ENCODE assay signal across 17 cellular contexts in the genomic region with DNA sequence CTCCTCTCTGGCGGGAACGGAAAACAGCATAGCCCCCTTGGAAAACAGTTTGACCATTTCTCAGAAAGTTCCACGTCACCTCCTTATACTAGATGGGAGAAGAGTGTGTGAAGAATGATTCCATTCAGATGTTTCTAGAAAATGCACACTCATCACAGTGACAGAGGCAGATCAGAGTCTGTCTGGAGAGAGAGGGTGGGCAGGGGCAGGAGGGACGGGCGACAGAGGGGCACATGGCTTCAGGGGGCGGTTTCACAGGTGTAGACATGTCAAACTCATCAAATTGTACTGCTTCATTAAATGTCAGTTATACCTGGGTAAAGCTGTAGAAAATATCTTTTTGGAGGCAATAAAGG.
DNase-seq lines count a peak whose midpoint lies in the region; ATAC-seq and TF ChIP-seq lines count a peak whose summit lies in the region.
"Had no signal": no experiment of that assay in that cellular context is flagged by ENCODE, and none has a peak within 500 bp of the region (broad histone marks: within the 10 kb centered on the region; RNA-seq: fewer than 3 reads in every experiment).

No MANE protein-coding gene starts in this region.

- H3K56ac ChIP-seq in IMR-90 (ENCODE audit: extremely low read depth, insufficient read depth, low read length), result no peak overlapping the region

- no peak overlapping the region for H2BK20ac ChIP-seq in IMR-90 (ENCODE audit: low read depth, low read length)

- in situ Hi-C loops in IMR-90 (cut with MboI; ENCODE audit: low sequenced_read_pairs), result no loop called here

- WGBS in IMR-90 (ENCODE audit: extremely low coverage in 2 of 2, insufficient read length in 1 of 2), 2 experiments, result no CpG with 5 or more reads among the region's 6 CpGs

- peak overlapping the region; percentile 0 for H3K4me3 Mint-ChIP-seq in activated naive CD4-positive, alpha-beta T cell treated with anti-CD3 and anti-CD28 coated beads, Interleukin-2, amount 10 ng/mL, durations not matched to agents 7 days and 5 days
- peak overlapping the region; percentile 91 for H3K4me3 Mint-ChIP-seq in central memory CD8-positive, alpha-beta T cell
- peak overlapping the region; percentile 84 for H3K4me3 Mint-ChIP-seq in stimulated activated effector memory CD8-positive, alpha-beta T cell treated with anti-CD3 and anti-CD28 coated beads, Interleukin-12 subunit alpha, Interleukin-12 subunit beta, amount 100 ng/mL, for 72 hours

- H2BK5ac ChIP-seq in IMR-90 (ENCODE audit: low read depth, low read length, poor library complexity, severe bottlenecking), result no peak overlapping the region

- no peak overlapping the region for H4K5ac ChIP-seq in IMR-90 (ENCODE audit: low read depth, low read length)

- no peak for DNase-seq in activated naive CD4-positive, alpha-beta T cell treated with anti-CD3 and anti-CD28 coated beads, Interleukin-2, amount 10 ng/mL, durations not matched to agents 7 days and 5 days
- no peak for DNase-seq in activated naive CD4-positive, alpha-beta T cell (lab: John Stamatoyannopoulos, UW)
- DNase-seq in IMR-90 (no peak), NOMO-1 treated with dmso at 0.1 percent for 144 hours (lab: John Stamatoyannopoulos, UW; ENCODE audit: unreplicated experiment) (no peak)
- no peak for DNase-seq in central memory CD8-positive, alpha-beta T cell (ENCODE audit: low spot score in 2 of 2)
- DNase-seq in stimulated activated effector memory CD8-positive, alpha-beta T cell treated with anti-CD3 and anti-CD28 coated beads, Interleukin-12 subunit alpha, Interleukin-12 subunit beta, amount 100 ng/mL, for 72 hours (ENCODE audit: low spot score in 2 of 2), result no peak
- DNase-seq: AML-193; body of pancreas; effector CD8-positive, alpha-beta T cell; islet precursor cell; Karpas-422; NCI-H187; NCI-H526; RPMI8226 had no signal

- intact Hi-C loops in IMR-90 (cut with micrococcal nuclease), result no loop called here

- BruUV-seq in IMR-90 (replicated peaks; lab: Mats Ljungman, UMichigan), result no TSS peak

- H3K9me3 ChIP-seq in IMR-90 (ENCODE audit: control insufficient read depth, insufficient read depth, low read length), result no peaks in the 10 kb centered on the region
- H3K9me3 ChIP-seq: body of pancreas, psoas muscle had no signal

- H3K4ac ChIP-seq in IMR-90 (ENCODE audit: low read depth, low read length), result no peak overlapping the region

- ATAC-seq in IMR-90 (ENCODE audit: low read depth), result no peak
- no peak for ATAC-seq in central memory CD8-positive, alpha-beta T cell (replicated peaks; ENCODE audit: extremely low read depth, poor library complexity, severe bottlenecking)
- peak; percentile 0 for ATAC-seq in stimulated activated effector memory CD8-positive, alpha-beta T cell treated with anti-CD3 and anti-CD28 coated beads, Interleukin-12 subunit alpha, Interleukin-12 subunit beta, amount 100 ng/mL, for 72 hours
- ATAC-seq in HG02970 (IDR thresholded peaks at IDR 0.05; ENCODE audit: low FRiP score, unreplicated experiment), result no peak
- ATAC-seq in HG03039 (IDR thresholded peaks at IDR 0.05; ENCODE audit: unreplicated experiment), result no peak
- ATAC-seq: psoas muscle had no signal

- peak overlapping the region; percentile 49; the same call in 1 of the 2 replicates for H2AK5ac ChIP-seq in IMR-90 (ENCODE audit: low read depth, low read length)

- peaks cover 67% of the 10 kb centered on the region for H3K4me1 Mint-ChIP-seq in activated naive CD4-positive, alpha-beta T cell treated with anti-CD3 and anti-CD28 coated beads, Interleukin-2, amount 10 ng/mL, durations not matched to agents 7 days and 5 days
- peaks cover 52% of the 10 kb centered on the region for H3K4me1 Mint-ChIP-seq in central memory CD8-positive, alpha-beta T cell
- H3K4me1 Mint-ChIP-seq in stimulated activated effector memory CD8-positive, alpha-beta T cell treated with anti-CD3 and anti-CD28 coated beads, Interleukin-12 subunit alpha, Interleukin-12 subunit beta, amount 100 ng/mL, for 72 hours, result peaks cover 68% of the 10 kb centered on the region

- H3K14ac ChIP-seq in IMR-90 (replicated peaks; ENCODE audit: low read depth, low read length), result no peak overlapping the region

- peak overlapping the region; percentile 0 for H2AFZ ChIP-seq in IMR-90 (replicated peaks; ENCODE audit: low read length, poor library complexity)

- H3K27ac Mint-ChIP-seq in activated naive CD4-positive, alpha-beta T cell treated with anti-CD3 and anti-CD28 coated beads, Interleukin-2, amount 10 ng/mL, durations not matched to agents 7 days and 5 days, result no peak overlapping the region
- H3K27ac Mint-ChIP-seq in central memory CD8-positive, alpha-beta T cell (ENCODE audit: low read depth), result peak overlapping the region; percentile 97
- H3K27ac Mint-ChIP-seq in stimulated activated effector memory CD8-positive, alpha-beta T cell treated with anti-CD3 and anti-CD28 coated beads, Interleukin-12 subunit alpha, Interleukin-12 subunit beta, amount 100 ng/mL, for 72 hours, result peak overlapping the region; percentile 96

- H4K91ac ChIP-seq in IMR-90 (ENCODE audit: insufficient read depth, low read depth, low read length), result no peak overlapping the region

- TF ChIP-seq RAD21 in IMR-90 (IDR thresholded peaks at IDR 0.05; ENCODE audit: low read length), result no peak

- no peaks in the 10 kb centered on the region for H3K36me3 Mint-ChIP-seq in activated naive CD4-positive, alpha-beta T cell treated with anti-CD3 and anti-CD28 coated beads, Interleukin-2, amount 10 ng/mL, durations not matched to agents 7 days and 5 days
- H3K36me3 Mint-ChIP-seq in central memory CD8-positive, alpha-beta T cell (ENCODE audit: insufficient read depth), result peaks cover 15% of the 10 kb centered on the region
- H3K36me3 Mint-ChIP-seq in stimulated activated effector memory CD8-positive, alpha-beta T cell treated with anti-CD3 and anti-CD28 coated beads, Interleukin-12 subunit alpha, Interleukin-12 subunit beta, amount 100 ng/mL, for 72 hours, result peaks cover 15% of the 10 kb centered on the region

- no peak overlapping the region for H3K9ac ChIP-seq in IMR-90 (ENCODE audit: low read depth, low read length)

- H3K4me2 ChIP-seq in IMR-90 (ENCODE audit: low read depth, low read length), result no peak overlapping the region

- peaks cover 68% of the 10 kb centered on the region for H3K27me3 Mint-ChIP-seq in activated naive CD4-positive, alpha-beta T cell treated with anti-CD3 and anti-CD28 coated beads, Interleukin-2, amount 10 ng/mL, durations not matched to agents 7 days and 5 days
- no peaks in the 10 kb centered on the region for H3K27me3 Mint-ChIP-seq in central memory CD8-positive, alpha-beta T cell

- H2AK9ac ChIP-seq in IMR-90 (replicated peaks; ENCODE audit: low read depth, low read length, poor library complexity), result no peak overlapping the region

- no peaks in the 10 kb centered on the region for H3K9me3 Mint-ChIP-seq in activated naive CD4-positive, alpha-beta T cell treated with anti-CD3 and anti-CD28 coated beads, Interleukin-2, amount 10 ng/mL, durations not matched to agents 7 days and 5 days
- no peaks in the 10 kb centered on the region for H3K9me3 Mint-ChIP-seq in central memory CD8-positive, alpha-beta T cell
- no peaks in the 10 kb centered on the region for H3K9me3 Mint-ChIP-seq in stimulated activated effector memory CD8-positive, alpha-beta T cell treated with anti-CD3 and anti-CD28 coated beads, Interleukin-12 subunit alpha, Interleukin-12 subunit beta, amount 100 ng/mL, for 72 hours

- no peaks in the 10 kb centered on the region for H3K79me1 ChIP-seq in IMR-90 (ENCODE audit: low read depth in 1 of 2, low read length in 2 of 2)

- POLR2A ChIA-PET in IMR-90 (lab: Charles Lee; ENCODE audit: unreplicated experiment), result no interaction called here

- no peak overlapping the region for H2BK120ac ChIP-seq in IMR-90 (ENCODE audit: low read depth, low read length)

- no peak for TF ChIP-seq POLR2A in IMR-90 (IDR thresholded peaks at IDR 0.05; ENCODE audit: low read depth, low read length)

- H3K27ac ChIP-seq in IMR-90 (ENCODE audit: insufficient read depth, low read length), result no peak overlapping the region
- H3K27ac ChIP-seq: body of pancreas, psoas muscle had no signal

- H3K23ac ChIP-seq in IMR-90 (ENCODE audit: low read depth, low read length), result no peak overlapping the region

- TF ChIP-seq CTCF in IMR-90 (conservative IDR thresholded peaks at IDR 0.05; ENCODE audit: low read depth, low read length), result no peak

- no peak overlapping the region for H2BK15ac ChIP-seq in IMR-90 (ENCODE audit: low read depth, low read length)

- no peaks in the 10 kb centered on the region for H4K20me1 ChIP-seq in IMR-90 (ENCODE audit: insufficient read depth, low read length)

- peaks cover 2% of the 10 kb centered on the region; the same call in 1 of the 2 replicates for H3K9me1 ChIP-seq in IMR-90 (ENCODE audit: insufficient read depth, low read length)

- peaks cover 16% of the 10 kb centered on the region for H3K4me1 ChIP-seq in IMR-90 (ENCODE audit: control insufficient read depth, insufficient read depth, low read length)

- no peak overlapping the region for H3K18ac ChIP-seq in IMR-90 (ENCODE audit: low read depth, low read length)

- CTCF ChIA-PET in activated naive CD4-positive, alpha-beta T cell treated with anti-CD3 and anti-CD28 coated beads, Interleukin-2, amount 10 ng/mL, durations not matched to agents 7 days and 5 days (lab: Charles Lee), result interaction anchor here (1.0 to 2.3 kb wide), 4 partner anchors 14 to 46 kb away, joined by 3 to 7 read pairs (median 4); no protein-coding TSS in a partner anchor
- CTCF ChIA-PET in IMR-90 (lab: Yijun Ruan, JAX), result no interaction called here

- H3K27me3 ChIP-seq in IMR-90 (ENCODE audit: control insufficient read depth, insufficient read depth, low read length), result peaks cover 14% of the 10 kb centered on the region
- H3K27me3 ChIP-seq: body of pancreas had no signal

- no peaks in the 10 kb centered on the region for H3K36me3 ChIP-seq in IMR-90 (ENCODE audit: control insufficient read depth, insufficient read depth, low read length)

- H4K8ac ChIP-seq in IMR-90 (ENCODE audit: low read depth in 2 of 2, low read length in 2 of 2), result no peak overlapping the region

- dilution Hi-C loops in IMR-90 (cut with HindIII; ENCODE audit: low sequenced_read_pairs, unreplicated experiment), result no loop called here

- H3K4me3 ChIP-seq in IMR-90 (ENCODE audit: insufficient read depth, low read depth, low read length), result no peak overlapping the region
- H3K4me3 ChIP-seq: body of pancreas, psoas muscle had no signal

TF ChIP-seq in IMR-90, 13 proteins besides CTCF, POLR2A, EP300 and RAD21 (continues in another document):
- TF ChIP-seq MAFK (IDR thresholded peaks at IDR 0.05; ENCODE audit: low read depth, low read length), result no peak
- no peak for TF ChIP-seq RCOR1 (IDR thresholded peaks at IDR 0.05; ENCODE audit: insufficient replicate concordance, low read length)
- TF ChIP-seq, protein P1, sequence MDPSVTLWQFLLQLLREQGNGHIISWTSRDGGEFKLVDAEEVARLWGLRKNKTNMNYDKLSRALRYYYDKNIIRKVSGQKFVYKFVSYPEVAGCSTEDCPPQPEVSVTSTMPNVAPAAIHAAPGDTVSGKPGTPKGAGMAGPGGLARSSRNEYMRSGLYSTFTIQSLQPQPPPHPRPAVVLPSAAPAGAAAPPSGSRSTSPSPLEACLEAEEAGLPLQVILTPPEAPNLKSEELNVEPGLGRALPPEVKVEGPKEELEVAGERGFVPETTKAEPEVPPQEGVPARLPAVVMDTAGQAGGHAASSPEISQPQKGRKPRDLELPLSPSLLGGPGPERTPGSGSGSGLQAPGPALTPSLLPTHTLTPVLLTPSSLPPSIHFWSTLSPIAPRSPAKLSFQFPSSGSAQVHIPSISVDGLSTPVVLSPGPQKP (IDR thresholded peaks at IDR 0.05; ENCODE audit: borderline replicate concordance, low read depth, low read length), result no peak

Comparison
In these comparisons a context has a peak if more than half of its experiments do, and no peak if none do; other contexts are left out.
1. H3K4me3 Mint-ChIP-seq: peak in every context shown above with its lines; median percentile 91 in central memory CD8-positive, alpha-beta T cell; 84 in stimulated activated effector memory CD8-positive, alpha-beta T cell treated with anti-CD3 and anti-CD28 coated beads, Interleukin-12 subunit alpha, Interleukin-12 subunit beta, amount 100 ng/mL, for 72 hours; 0 in activated naive CD4-positive, alpha-beta T cell treated with anti-CD3 and anti-CD28 coated beads, Interleukin-2, amount 10 ng/mL, durations not matched to agents 7 days and 5 days.